ENCODE assay signal across 8 cellular contexts in genomic region chr1:223364685-223365382, GRCh38. TPM values are rescaled to one million over a fixed set of nuclear protein-coding genes. Genes with fewer than 3 reads are reported as not detected.
DNase-seq lines count a peak whose midpoint lies in the region; ATAC-seq and TF ChIP-seq lines count a peak whose summit lies in the region.

No MANE protein-coding gene starts in this region.

- DNase-seq in NT2/D1 (ENCODE audit: low read depth, low spot score) (no peak), lower leg skin (ENCODE audit: low spot score in 2 of 2) (no peak), NCI-H187 treated with DMSO at 0.1 percent for 48 hours (lab: John Stamatoyannopoulos, UW) (no peak), AML-193 (lab: John Stamatoyannopoulos, UW) (no peak)
- peak; percentile 7 for DNase-seq in central memory CD4-positive, alpha-beta T cell
- peak; percentile 13 to 33 for DNase-seq in stimulated activated naive CD8-positive, alpha-beta T cell treated with anti-CD3 and anti-CD28 coated beads, Interleukin-15, amount 100 ng/mL, for 72 hours

- no peak for TF ChIP-seq POLR2A in lower leg skin (IDR thresholded peaks at IDR 0.05)

- H3K9ac ChIP-seq in NT2/D1 (ENCODE audit: insufficient read length, low read depth) = peak overlapping the region; percentile 42

- 5 to 7% methylated on average over 31 to 44 of the region's 55 CpGs for WGBS in lower leg skin, 2 donors

- H3K4me3 Mint-ChIP-seq in stimulated activated naive CD8-positive, alpha-beta T cell treated with anti-CD3 and anti-CD28 coated beads, Interleukin-15, amount 100 ng/mL, for 72 hours = peak overlapping the region; percentile 76 to 85

- ATAC-seq in GM21423 (IDR thresholded peaks at IDR 0.05; ENCODE audit: unreplicated experiment) = peak; percentile 20
- peak; percentile 33 for ATAC-seq in stimulated activated naive CD8-positive, alpha-beta T cell treated with anti-CD3 and anti-CD28 coated beads, Interleukin-15, amount 100 ng/mL, for 72 hours
- no peak for ATAC-seq in HG02973 (IDR thresholded peaks at IDR 0.05; ENCODE audit: unreplicated experiment)

- no peak for TF ChIP-seq CTCF in lower leg skin (IDR thresholded peaks at IDR 0.05)

- no peaks in the 10 kb centered on the region for H3K36me3 ChIP-seq in NT2/D1 (ENCODE audit: insufficient read depth, insufficient read length, low read length)

- no peaks in the 10 kb centered on the region for H3K9me3 ChIP-seq in NT2/D1 (ENCODE audit: insufficient read depth, low read length)

- H3K27me3 ChIP-seq in NT2/D1 (ENCODE audit: insufficient read depth, insufficient read length) = peaks cover 48% of the 10 kb centered on the region

- H3K4me1 ChIP-seq in NT2/D1 (ENCODE audit: insufficient read depth, insufficient read length) = no peaks in the 10 kb centered on the region

- intact Hi-C loops in lower leg skin (cut with DNase I; ENCODE audit: low total_unique reads) = loop anchor here (10.0 kb wide), 1 partner anchor 230 kb away; no protein-coding TSS in a partner anchor

- H3K9me3 Mint-ChIP-seq in stimulated activated naive CD8-positive, alpha-beta T cell treated with anti-CD3 and anti-CD28 coated beads, Interleukin-15, amount 100 ng/mL, for 72 hours = no peaks in the 10 kb centered on the region

- H3K27me3 Mint-ChIP-seq in stimulated activated naive CD8-positive, alpha-beta T cell treated with anti-CD3 and anti-CD28 coated beads, Interleukin-15, amount 100 ng/mL, for 72 hours = peaks cover 38% of the 10 kb centered on the region

- peak overlapping the region in 1 of 2 donors; percentile 59 for H3K27ac Mint-ChIP-seq in stimulated activated naive CD8-positive, alpha-beta T cell treated with anti-CD3 and anti-CD28 coated beads, Interleukin-15, amount 100 ng/mL, for 72 hours

- H3K4me3 ChIP-seq in NT2/D1 (ENCODE audit: insufficient read length, low read depth) = peak overlapping the region; percentile 49
- peak overlapping the region; percentile 30 for H3K4me3 ChIP-seq in lower leg skin (ENCODE audit: low read depth, poor library complexity, severe bottlenecking)

- peaks cover 26% of the 10 kb centered on the region for H3K4me1 Mint-ChIP-seq in stimulated activated naive CD8-positive, alpha-beta T cell treated with anti-CD3 and anti-CD28 coated beads, Interleukin-15, amount 100 ng/mL, for 72 hours

RNA-seq across cellular contexts. Expression of gene SUSD4, which starts 0.9 kb away (rescaled TPM):
- total RNA-seq in lower leg skin = 1 to 10 TPM; 2.7 to 6.8 (median 3.8) TPM

RNA-seq across cellular contexts. Expression of gene CCDC185, which starts 28.4 kb away (rescaled TPM):
- not detected for total RNA-seq in lower leg skin

Comparison
In these comparisons a context has a peak if more than half of its experiments do, and no peak if none do; other contexts are left out.
1. DNase-seq: peak in central memory CD4-positive, alpha-beta T cell (single experiment) and stimulated activated naive CD8-positive, alpha-beta T cell treated with anti-CD3 and anti-CD28 coated beads, Interleukin-15, amount 100 ng/mL, for 72 hours (2 of 2); none in NT2/D1 (single experiment), lower leg skin (0 of 2), NCI-H187 treated with DMSO at 0.1 percent for 48 hours (single experiment) and AML-193 (0 of 2).